In genomic region chr9:95831810-95832209, GRCh38 we compare ENCODE assay signal across 23 cellular contexts.
"Had no signal": no experiment of that assay in that cellular context is flagged by ENCODE, and none has a peak within 500 bp of the region (broad histone marks: within the 10 kb centered on the region; RNA-seq: fewer than 3 reads in every experiment).

No MANE protein-coding gene starts in this region.

- H3K27me3 ChIP-seq: esophagus muscularis mucosa, foreskin keratinocyte, heart right ventricle, tibial artery had no signal

- H3K36me3 ChIP-seq: brain microvascular endothelial cell, esophagus muscularis mucosa, heart right ventricle, left ventricle myocardium inferior, tibial artery had no signal

- H3K9me3 Mint-ChIP-seq: activated T-helper 2 cell treated with anti-CD3 and anti-CD28 coated beads, Interferon-gamma antibody, Interleukin-2, Interleukin-4, amounts not matched to agents 10 μg/mL and 5 μg/mL and 100 μg/mL, durations not matched to agents 14 hours and 24 hours and 36 hours; dendritic cell treated with granulocyte-macrophage colony-stimulating factor and Interleukin-4, amounts not matched to agents 40 ng/mL and 50 ng/mL, for 4 days; naive thymus-derived CD8-positive, alpha-beta T cell; stimulated activated naive CD8-positive, alpha-beta T cell treated with anti-CD3 and anti-CD28 coated beads, Interleukin-15, Interleukin-2, amounts not matched to agents 100 ng/mL and 50 ng/mL, for 24 hours; T-helper 2 cell treated with Interferon-gamma antibody and Interleukin-4, amounts not matched to agents 5 μg/mL and 100 μg/mL, for 36 hours had no signal

- H3K27ac ChIP-seq: brain microvascular endothelial cell, esophagus muscularis mucosa, foreskin keratinocyte, heart right ventricle, left ventricle myocardium inferior had no signal

- H3K27ac Mint-ChIP-seq: activated CD4-positive, alpha-beta T cell treated with anti-CD3 and anti-CD28 coated beads for 36 hours; activated CD8-positive, alpha-beta T cell treated with anti-CD3 and anti-CD28 coated beads, Interleukin-2, amount 10 ng/mL, durations not matched to agents 7 days and 5 days; activated naive CD8-positive, alpha-beta T cell; activated T-helper 2 cell treated with anti-CD3 and anti-CD28 coated beads, Interferon-gamma antibody, Interleukin-2, Interleukin-4, amounts not matched to agents 10 μg/mL and 5 μg/mL and 100 μg/mL, durations not matched to agents 14 hours and 24 hours and 36 hours; dendritic cell treated with granulocyte-macrophage colony-stimulating factor and Interleukin-4, amounts not matched to agents 40 ng/mL and 50 ng/mL, for 4 days; stimulated activated naive CD8-positive, alpha-beta T cell treated with anti-CD3 and anti-CD28 coated beads, Interleukin-15, Interleukin-2, amounts not matched to agents 100 ng/mL and 50 ng/mL, for 24 hours; T-helper 2 cell treated with Interferon-gamma antibody and Interleukin-4, amounts not matched to agents 5 μg/mL and 100 μg/mL, for 36 hours had no signal

- H3K4me1 ChIP-seq: foreskin keratinocyte, left ventricle myocardium inferior had no signal

- H3K9me3 ChIP-seq: esophagus muscularis mucosa, heart right ventricle, left ventricle myocardium inferior, tibial artery had no signal

- H3K27me3 Mint-ChIP-seq: activated CD4-positive, alpha-beta T cell treated with anti-CD3 and anti-CD28 coated beads for 36 hours; activated naive CD8-positive, alpha-beta T cell; stimulated activated naive CD8-positive, alpha-beta T cell treated with anti-CD3 and anti-CD28 coated beads, Interleukin-15, Interleukin-2, amounts not matched to agents 100 ng/mL and 50 ng/mL, for 24 hours had no signal

- DNase-seq: activated CD4-positive, alpha-beta T cell treated with anti-CD3 and anti-CD28 coated beads for 36 hours; activated CD4-positive, CD25-positive, alpha-beta regulatory T cell; activated CD8-positive, alpha-beta memory T cell treated with anti-CD3 and anti-CD28 coated beads, Interleukin-2, amount 10 ng/mL, durations not matched to agents 7 days and 5 days; activated CD8-positive, alpha-beta T cell treated with anti-CD3 and anti-CD28 coated beads, Interleukin-2, amount 10 ng/mL, durations not matched to agents 7 days and 5 days; activated T-cell treated with anti-CD3 and anti-CD28 coated beads, Interleukin-2, amount 50 U/mL, for 48 hours; aorta; brain microvascular endothelial cell; caudate nucleus; effector CD4-positive, alpha-beta T cell; foreskin keratinocyte; heart right ventricle; left ventricle myocardium inferior; naive thymus-derived CD8-positive, alpha-beta T cell; retina; stimulated activated CD4-positive, alpha-beta T cell treated with anti-CD3 and anti-CD28 coated beads, Interleukin-2, amount 100 ng/mL, for 48 hours; T-helper 1 cell; tibial artery had no signal

- H3K4me3 ChIP-seq: esophagus muscularis mucosa, heart right ventricle, left ventricle myocardium inferior, tibial artery had no signal

- H3K4me3 Mint-ChIP-seq: activated CD4-positive, alpha-beta T cell treated with anti-CD3 and anti-CD28 coated beads for 36 hours; activated CD8-positive, alpha-beta memory T cell treated with anti-CD3 and anti-CD28 coated beads, Interleukin-2, amount 10 ng/mL, durations not matched to agents 7 days and 5 days; activated CD8-positive, alpha-beta T cell treated with anti-CD3 and anti-CD28 coated beads, Interleukin-2, amount 10 ng/mL, durations not matched to agents 7 days and 5 days; activated naive CD8-positive, alpha-beta T cell; dendritic cell treated with granulocyte-macrophage colony-stimulating factor and Interleukin-4, amounts not matched to agents 40 ng/mL and 50 ng/mL, for 4 days; naive thymus-derived CD8-positive, alpha-beta T cell; stimulated activated naive CD8-positive, alpha-beta T cell treated with anti-CD3 and anti-CD28 coated beads, Interleukin-15, Interleukin-2, amounts not matched to agents 100 ng/mL and 50 ng/mL, for 24 hours; T-helper 2 cell treated with Interferon-gamma antibody and Interleukin-4, amounts not matched to agents 5 μg/mL and 100 μg/mL, for 36 hours had no signal

- ATAC-seq: activated CD4-positive, alpha-beta T cell treated with anti-CD3 and anti-CD28 coated beads for 36 hours; activated CD8-positive, alpha-beta memory T cell treated with anti-CD3 and anti-CD28 coated beads, Interleukin-2, amount 10 ng/mL, durations not matched to agents 7 days and 5 days; activated CD8-positive, alpha-beta T cell treated with anti-CD3 and anti-CD28 coated beads, Interleukin-2, amount 10 ng/mL, durations not matched to agents 7 days and 5 days; foreskin keratinocyte; heart right ventricle; naive thymus-derived CD8-positive, alpha-beta T cell had no signal
